ENCODE assay signal across 22 cellular contexts in the genomic region with DNA sequence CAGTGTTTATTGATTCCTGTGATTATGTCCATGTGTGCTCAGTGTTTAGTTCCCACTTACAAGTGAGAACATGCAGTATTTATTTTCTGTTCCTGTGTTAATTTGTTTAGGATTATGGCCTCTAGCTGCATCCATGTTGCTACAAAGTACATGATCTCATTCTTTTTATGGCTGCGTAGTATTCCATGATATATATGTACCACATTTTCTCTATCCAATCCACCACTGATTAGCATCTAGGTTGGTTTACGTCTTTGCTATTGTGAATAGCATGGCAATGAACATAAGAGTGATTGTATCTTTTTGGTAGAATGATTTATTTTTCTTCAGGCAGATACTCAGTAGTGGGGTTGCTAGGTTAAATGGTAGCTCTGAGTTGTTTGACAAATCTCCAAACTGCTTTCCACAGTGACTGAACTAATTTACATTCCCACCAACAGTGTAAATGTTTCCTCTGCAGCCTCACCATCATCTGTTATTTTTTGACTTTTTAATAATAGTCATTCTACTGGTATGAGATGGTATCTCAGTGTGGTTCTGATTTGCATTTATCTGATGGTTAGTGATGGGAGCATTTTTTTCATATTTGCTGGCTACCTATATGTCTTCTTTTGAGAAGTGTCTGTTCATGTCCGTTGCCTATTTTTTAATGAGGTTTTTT.
"Had no signal": no experiment of that assay in that cellular context is flagged by ENCODE, and none has a peak within 500 bp of the region (broad histone marks: within the 10 kb centered on the region; RNA-seq: fewer than 3 reads in every experiment).

No MANE protein-coding gene starts in this region.

- H3K4me3 ChIP-seq: coronary artery, dorsolateral prefrontal cortex, left ventricle myocardium inferior, lung, mucosa of descending colon, right atrium auricular region, testis, transverse colon had no signal

- DNase-seq: activated CD4-positive, alpha-beta T cell treated with anti-CD3 and anti-CD28 coated beads for 36 hours; activated CD4-positive, CD25-positive, alpha-beta regulatory T cell; activated CD8-positive, alpha-beta memory T cell treated with anti-CD3 and anti-CD28 coated beads, Interleukin-2, amount 10 ng/mL, durations not matched to agents 7 days and 5 days; activated CD8-positive, alpha-beta T cell treated with anti-CD3 and anti-CD28 coated beads, Interleukin-2, amount 10 ng/mL, durations not matched to agents 7 days and 5 days; activated effector memory CD4-positive, alpha-beta T cell treated with Interleukin-2 at 50 U/mL for 16 hours; activated naive CD4-positive, alpha-beta T cell treated with Interleukin-2 at 50 U/mL for 16 hours; activated T-cell treated with anti-CD3 and anti-CD28 coated beads for 4 hours; activated T-cell treated with anti-CD3 and anti-CD28 coated beads, Interleukin-2, amount 50 U/mL, for 72 hours; anterior cingulate cortex; dorsolateral prefrontal cortex; effector memory CD4-positive, alpha-beta T cell; left ventricle myocardium inferior; mucosa of descending colon; stimulated activated CD4-positive, alpha-beta T cell treated with anti-CD3 and anti-CD28 coated beads, Interleukin-15, amount 100 ng/mL, for 24 hours; stimulated activated CD4-positive, alpha-beta T cell treated with anti-CD3 and anti-CD28 coated beads, Interleukin-2, amount 100 ng/mL, for 24 hours; stimulated activated naive CD4-positive, alpha-beta T cell; testis; transverse colon had no signal

- H3K27me3 ChIP-seq: dorsolateral prefrontal cortex, right atrium auricular region, testis, transverse colon had no signal

- H3K4me1 ChIP-seq: left ventricle myocardium inferior, right atrium auricular region, testis, transverse colon had no signal

- H3K36me3 ChIP-seq: left ventricle myocardium inferior, right atrium auricular region, transverse colon had no signal

- ATAC-seq: activated CD4-positive, alpha-beta T cell treated with anti-CD3 and anti-CD28 coated beads for 36 hours; activated CD8-positive, alpha-beta memory T cell treated with anti-CD3 and anti-CD28 coated beads, Interleukin-2, amount 10 ng/mL, durations not matched to agents 7 days and 5 days; activated CD8-positive, alpha-beta T cell treated with anti-CD3 and anti-CD28 coated beads, Interleukin-2, amount 10 ng/mL, durations not matched to agents 7 days and 5 days; mucosa of descending colon; natural killer cell treated with Interleukin-12 subunit alpha and Interleukin-12 subunit beta and Interleukin-15 and Interleukin-18, amount 100 ng/mL, for 72 hours had no signal

- H3K27ac ChIP-seq: coronary artery, dorsolateral prefrontal cortex, left ventricle myocardium inferior, right atrium auricular region, testis, transverse colon had no signal

- H3K9me3 ChIP-seq: left ventricle myocardium inferior, mucosa of descending colon, right atrium auricular region, testis, transverse colon had no signal
